ENCODE assay signal across 14 cellular contexts in genomic region chr3:129039271-129040038, GRCh38. TPM values are rescaled to one million over a fixed set of nuclear protein-coding genes. Genes with fewer than 3 reads are reported as not detected.
DNase-seq lines count a peak whose midpoint lies in the region; ATAC-seq lines count a peak whose summit lies in the region.
"Had no signal": no experiment of that assay in that cellular context is flagged by ENCODE, and none has a peak within 500 bp of the region (broad histone marks: within the 10 kb centered on the region; RNA-seq: fewer than 3 reads in every experiment).

No MANE protein-coding gene starts in this region.

- peak; percentile 98 for DNase-seq in COR-L47 (lab: John Stamatoyannopoulos, UW)
- DNase-seq in NCI-H1092 treated with DMSO at 0.1 percent for 48 hours (lab: John Stamatoyannopoulos, UW) = peak; percentile 84
- DNase-seq in RPMI7951 (ENCODE audit: low read depth) = peak; percentile 43
- peak in 1 of 2 donors; percentile 81 for DNase-seq in left colon
- DNase-seq in stimulated activated CD4-positive, alpha-beta T cell treated with anti-CD3 and anti-CD28 coated beads, Interleukin-4, amount 100 ng/mL, for 1 hour = no peak
- DNase-seq in NOMO-1 (lab: John Stamatoyannopoulos, UW; ENCODE audit: unreplicated experiment in 2 of 2) = no peak
- DNase-seq in inferior parietal cortex (ENCODE audit: extremely low spot score) = no peak
- DNase-seq: C1 segment of cervical spinal cord had no signal

- intact Hi-C loops in left colon (cut with DNase I, micrococcal nuclease) = no loop called here

- peak; percentile 90 for ATAC-seq in left colon
- no peak for ATAC-seq in HG03097 (IDR thresholded peaks at IDR 0.05; ENCODE audit: low FRiP score, unreplicated experiment)
- ATAC-seq: T-cell had no signal

RNA-seq across cellular contexts. Expression of gene GP9, which starts 21.1 kb away (rescaled TPM):
- not detected in 2 replicates for total RNA-seq in RPMI7951 (2014; rRNA removed; shearing (Covaris generic))
- under 1 TPM; 0.39 to 0.55 TPM for total RNA-seq in left colon
- total RNA-seq: activated CD8-positive, alpha-beta memory T cell treated with anti-CD3 and anti-CD28 coated beads for 36 hours; fibroblast of lung; lung microvascular endothelial cell; skeletal muscle tissue; T-cell had no signal

RNA-seq across cellular contexts. Expression of gene EFCC1, which starts 38.4 kb away (rescaled TPM):
- not detected in 2 replicates for total RNA-seq in RPMI7951 (2014; rRNA removed; shearing (Covaris generic))
- total RNA-seq in left colon = 1 to 10 TPM; 1.7 to 3.7 TPM
- total RNA-seq: fibroblast of lung had no signal

RNA-seq across cellular contexts. Expression of gene CFAP92, which starts 45.6 kb away (rescaled TPM):
- total RNA-seq in RPMI7951 (2014; rRNA removed; shearing (Covaris generic)) = 0.36 TPM in 1 of 2 replicates, not detected in the other
- 1 to 10 TPM; 2.1 to 2.9 TPM for total RNA-seq in left colon
- total RNA-seq: fibroblast of lung had no signal

Comparison
In these comparisons a context has a peak if more than half of its experiments do, and no peak if none do; other contexts are left out.
1. DNase-seq: peak in COR-L47 (single experiment), NCI-H1092 treated with DMSO at 0.1 percent for 48 hours (single experiment) and RPMI7951 (single experiment); none in stimulated activated CD4-positive, alpha-beta T cell treated with anti-CD3 and anti-CD28 coated beads, Interleukin-4, amount 100 ng/mL, for 1 hour (single experiment), NOMO-1 (0 of 2) and inferior parietal cortex (single experiment).